Comparison of ENCODE assay signal across 8 cellular contexts in genomic region chr19:1069009-1069779, GRCh38. TPM values are rescaled to one million over a fixed set of nuclear protein-coding genes. Genes with fewer than 3 reads are reported as not detected.
A peak's percentile ranks its signal among the peaks of the same experiment; 100 is the strongest.
DNase-seq lines count a peak whose midpoint lies in the region; ATAC-seq, FAIRE-seq and TF ChIP-seq lines count a peak whose summit lies in the region.

No MANE protein-coding gene starts in this region.

- peaks cover 0 to 2% (median 0%) of the 10 kb centered on the region in 7 donors for H3K9me3 Mint-ChIP-seq in CD4-positive, CD25-positive, alpha-beta regulatory T cell

- peak overlapping the region; percentile 75 for H3K4me3 ChIP-seq in CD4-positive, CD25-positive, alpha-beta regulatory T cell (ENCODE audit: low read depth, low read length)
- H3K4me3 ChIP-seq in kidney (ENCODE audit: low read length in 2 of 2) (no peak overlapping the region), thoracic aorta (peak overlapping the region; percentile 68)

- H3K27me3 ChIP-seq in CD4-positive, CD25-positive, alpha-beta regulatory T cell (ENCODE audit: control insufficient read depth, insufficient read depth, low read length), result no peaks in the 10 kb centered on the region
- H3K27me3 ChIP-seq in thoracic aorta (replicated peaks; ENCODE audit: insufficient read depth), result no peaks in the 10 kb centered on the region

- peaks cover 27% of the 10 kb centered on the region for H3K36me3 Mint-ChIP-seq in CD4-positive, CD25-positive, alpha-beta regulatory T cell

- peaks cover 27% of the 10 kb centered on the region for H3K36me3 ChIP-seq in CD4-positive, CD25-positive, alpha-beta regulatory T cell (ENCODE audit: control insufficient read depth, insufficient read depth, low read length)
- H3K36me3 ChIP-seq in kidney (ENCODE audit: control insufficient read depth in 1 of 2, insufficient read depth in 2 of 2, low read length in 2 of 2), result no peaks in the 10 kb centered on the region
- H3K36me3 ChIP-seq in thoracic aorta, result no peaks in the 10 kb centered on the region

- intact Hi-C loops in kidney (cut with DNase I), result no loop called here

- H3K4me1 ChIP-seq in CD4-positive, CD25-positive, alpha-beta regulatory T cell (ENCODE audit: control insufficient read depth, insufficient read depth, low read length, poor library complexity, severe bottlenecking), result peaks cover 84% of the 10 kb centered on the region
- H3K4me1 ChIP-seq in kidney (ENCODE audit: control insufficient read depth in 1 of 2, insufficient read depth in 1 of 2, low read depth in 1 of 2, low read length in 2 of 2) (peaks cover 4 to 19% of the 10 kb centered on the region in 2 donors), thoracic aorta (ENCODE audit: control insufficient read depth in 1 of 2, low read depth in 2 of 2) (peaks cover 14 to 63% of the 10 kb centered on the region in 2 donors)

- H3K27me3 Mint-ChIP-seq in CD4-positive, CD25-positive, alpha-beta regulatory T cell, result no peaks in the 10 kb centered on the region

- no peak overlapping the region for H3K9ac ChIP-seq in kidney (ENCODE audit: low read length in 2 of 2)

- H3K4me1 Mint-ChIP-seq in CD4-positive, CD25-positive, alpha-beta regulatory T cell, result peaks cover 0 to 71% (median 17%) of the 10 kb centered on the region in 4 donors

- H3K4me3 Mint-ChIP-seq in CD4-positive, CD25-positive, alpha-beta regulatory T cell, result peak overlapping the region; percentile 68 to 99 (median 95)

- DNase-seq in CD4-positive, CD25-positive, alpha-beta regulatory T cell, result peak; percentile 66 to 95 (median 80)
- DNase-seq in MV-4-11 (lab: John Stamatoyannopoulos, UW), result peak; percentile 98
- DNase-seq in activated T-helper 1 cell treated with anti-CD3 and anti-CD28 coated beads, Interleukin-2, amount 50 U/mL, for 16 hours (ENCODE audit: low read depth in 1 of 2, low spot score in 1 of 2), result peak; percentile 44 to 57
- peak; percentile 88 for DNase-seq in kidney
- DNase-seq in thoracic aorta (ENCODE audit: low spot score), result no peak
- no peak for DNase-seq in COR-L47 (lab: John Stamatoyannopoulos, UW)
- DNase-seq in NCI-H1436 (lab: John Stamatoyannopoulos, UW), result no peak

- H3K27ac Mint-ChIP-seq in CD4-positive, CD25-positive, alpha-beta regulatory T cell, result peak overlapping the region; percentile 92 to 96 (median 95)

- TF ChIP-seq CTCF in kidney (IDR thresholded peaks at IDR 0.05; ENCODE audit: borderline replicate concordance, extremely low read depth, insufficient read depth) (no peak), thoracic aorta (IDR thresholded peaks at IDR 0.05) (no peak)

- H3K9me3 ChIP-seq in CD4-positive, CD25-positive, alpha-beta regulatory T cell (ENCODE audit: control insufficient read depth in 2 of 2, low read length in 2 of 2), result no peaks in the 10 kb centered on the region
- H3K9me3 ChIP-seq in kidney (ENCODE audit: control insufficient read depth in 1 of 2, low read length in 2 of 2) (no peaks in the 10 kb centered on the region), thoracic aorta (no peaks in the 10 kb centered on the region)

- FAIRE-seq in kidney (lab: Jason Lieb, UNC), result no peak

- ATAC-seq in CD4-positive, CD25-positive, alpha-beta regulatory T cell (ENCODE audit: low read depth in 2 of 2), result peak; percentile 48 to 55
- ATAC-seq in thoracic aorta (ENCODE audit: insufficient number of reproducible peaks, low FRiP score, low read depth), result no peak
- no peak for ATAC-seq in HG03460 (IDR thresholded peaks at IDR 0.05; ENCODE audit: unreplicated experiment)

- peak overlapping the region; percentile 96 for H3K27ac ChIP-seq in CD4-positive, CD25-positive, alpha-beta regulatory T cell (ENCODE audit: insufficient read depth, low read length, poor library complexity, severe bottlenecking)
- H3K27ac ChIP-seq in kidney (ENCODE audit: low read depth in 2 of 2, low read length in 2 of 2) (peak overlapping the region in 1 of 2 donors; percentile 72), thoracic aorta (peak overlapping the region in 1 of 2 donors; percentile 34)

RNA-seq across cellular contexts. Expression of gene ARHGAP45, which starts 2.2 kb away (rescaled TPM):
- total RNA-seq in CD4-positive, CD25-positive, alpha-beta regulatory T cell, result 756 TPM
- polyA plus RNA-seq in CD4-positive, CD25-positive, alpha-beta regulatory T cell, result 100 to 1,000 TPM; 258 to 297 (median 277) TPM
- total RNA-seq in kidney (50.0 TPM), thoracic aorta (10 to 100 TPM; 37.9 to 42.6 TPM)
- polyA plus RNA-seq in kidney (ENCODE audit: insufficient read depth, low read depth, low replicate concordance), result 11.8 TPM

RNA-seq across cellular contexts. Expression of gene POLR2E, which starts 26.0 kb away (rescaled TPM):
- total RNA-seq in CD4-positive, CD25-positive, alpha-beta regulatory T cell, result 72.4 TPM
- polyA plus RNA-seq in CD4-positive, CD25-positive, alpha-beta regulatory T cell, result 100 to 1,000 TPM; 120 to 145 (median 133) TPM
- 158 TPM for total RNA-seq in kidney
- 189 TPM for polyA plus RNA-seq in kidney (ENCODE audit: insufficient read depth, low read depth, low replicate concordance)
- total RNA-seq in thoracic aorta, result 100 to 1,000 TPM; 129 to 149 TPM

RNA-seq across cellular contexts. Expression of gene ABCA7, which starts 29.3 kb away (rescaled TPM):
- total RNA-seq in CD4-positive, CD25-positive, alpha-beta regulatory T cell, result 161 TPM
- polyA plus RNA-seq in CD4-positive, CD25-positive, alpha-beta regulatory T cell, result 10 to 100 TPM in 1 of 4 donors, 1 to 10 TPM in 3; 3.4 to 13.3 (median 6.9) TPM
- total RNA-seq in kidney (20.4 TPM), thoracic aorta (1 to 10 TPM; 6.0 to 7.0 TPM)
- polyA plus RNA-seq in kidney (ENCODE audit: insufficient read depth, low read depth, low replicate concordance), result 11.7 TPM

RNA-seq across cellular contexts. Expression of gene GPX4, which starts 34.6 kb away (rescaled TPM):
- 112 TPM for total RNA-seq in CD4-positive, CD25-positive, alpha-beta regulatory T cell
- 100 to 1,000 TPM; 318 to 406 (median 354) TPM for polyA plus RNA-seq in CD4-positive, CD25-positive, alpha-beta regulatory T cell
- total RNA-seq in kidney, result 268 TPM
- 966 TPM for polyA plus RNA-seq in kidney (ENCODE audit: insufficient read depth, low read depth, low replicate concordance)
- 100 to 1,000 TPM; 259 to 441 TPM for total RNA-seq in thoracic aorta

RNA-seq across cellular contexts. Expression of gene CNN2, which starts 42.8 kb away (rescaled TPM):
- 397 TPM for total RNA-seq in CD4-positive, CD25-positive, alpha-beta regulatory T cell
- 100 to 1,000 TPM; 378 to 426 (median 401) TPM for polyA plus RNA-seq in CD4-positive, CD25-positive, alpha-beta regulatory T cell
- 131 TPM for total RNA-seq in kidney
- 64.1 TPM for polyA plus RNA-seq in kidney (ENCODE audit: insufficient read depth, low read depth, low replicate concordance)
- total RNA-seq in thoracic aorta, result 100 to 1,000 TPM in 1 of 2 donors, 10 to 100 TPM in 1; 96.9 to 193 TPM

Comparison
In these comparisons a context has a peak if more than half of its experiments do, and no peak if none do; other contexts are left out.
1. ATAC-seq: peak in CD4-positive, CD25-positive, alpha-beta regulatory T cell (2 of 2); none in thoracic aorta (single experiment) and HG03460 (single experiment).
2. DNase-seq: peak in CD4-positive, CD25-positive, alpha-beta regulatory T cell (3 of 3), MV-4-11 (single experiment), activated T-helper 1 cell treated with anti-CD3 and anti-CD28 coated beads, Interleukin-2, amount 50 U/mL, for 16 hours (2 of 2) and kidney (single experiment); none in thoracic aorta (single experiment), COR-L47 (single experiment) and NCI-H1436 (single experiment).
3. H3K4me3 ChIP-seq: peak in CD4-positive, CD25-positive, alpha-beta regulatory T cell (single experiment) and thoracic aorta (single experiment); none in kidney (0 of 2).
4. RNA of gene ARHGAP45, which starts 2.2 kb away (total RNA-seq): 756 TPM in CD4-positive, CD25-positive, alpha-beta regulatory T cell (single experiment); 50.0 TPM in kidney (single experiment) and 37.9 to 42.6 TPM in thoracic aorta; every median in the first group is over 10 times any median in the second.